1 cellular context compared by ENCODE assay signal in genomic region chr14:50062438-50063039, GRCh38.
TF ChIP-seq lines count a peak whose summit lies in the region.

No MANE protein-coding gene starts in this region.

TF ChIP-seq in SK-N-SH, 30 proteins besides CTCF, POLR2A, EP300 and RAD21 (continued from another document):
- TF ChIP-seq PBX3 (IDR thresholded peaks at IDR 0.05) (peak; percentile 48), MEF2A (IDR thresholded peaks at IDR 0.05; ENCODE audit: borderline replicate concordance, low read depth) (no peak), IRF3 (IDR thresholded peaks at IDR 0.05; ENCODE audit: low read depth, low read length) (no peak), TEAD4 (IDR thresholded peaks at IDR 0.05; ENCODE audit: borderline replicate concordance, insufficient read depth) (0 out of 2 replicates have a peak, but pooled peaks have one; percentile 26), USF1 (IDR thresholded peaks at IDR 0.05; ENCODE audit: borderline replicate concordance, low read depth) (no peak), FOXM1 (IDR thresholded peaks at IDR 0.05; ENCODE audit: low read depth) (no peak), FOSL2 (IDR thresholded peaks at IDR 0.05; ENCODE audit: borderline replicate concordance, low read depth) (peak; percentile 76; the same call in 1 of the 2 replicates), CHD2 (IDR thresholded peaks at IDR 0.05; ENCODE audit: low read length, partially characterized antibody) (peak; percentile 60), SMC3 (IDR thresholded peaks at IDR 0.05; ENCODE audit: low read depth, low read length) (peak; percentile 27)
